Comparison of ENCODE assay signal across 8 cellular contexts in the genomic region with DNA sequence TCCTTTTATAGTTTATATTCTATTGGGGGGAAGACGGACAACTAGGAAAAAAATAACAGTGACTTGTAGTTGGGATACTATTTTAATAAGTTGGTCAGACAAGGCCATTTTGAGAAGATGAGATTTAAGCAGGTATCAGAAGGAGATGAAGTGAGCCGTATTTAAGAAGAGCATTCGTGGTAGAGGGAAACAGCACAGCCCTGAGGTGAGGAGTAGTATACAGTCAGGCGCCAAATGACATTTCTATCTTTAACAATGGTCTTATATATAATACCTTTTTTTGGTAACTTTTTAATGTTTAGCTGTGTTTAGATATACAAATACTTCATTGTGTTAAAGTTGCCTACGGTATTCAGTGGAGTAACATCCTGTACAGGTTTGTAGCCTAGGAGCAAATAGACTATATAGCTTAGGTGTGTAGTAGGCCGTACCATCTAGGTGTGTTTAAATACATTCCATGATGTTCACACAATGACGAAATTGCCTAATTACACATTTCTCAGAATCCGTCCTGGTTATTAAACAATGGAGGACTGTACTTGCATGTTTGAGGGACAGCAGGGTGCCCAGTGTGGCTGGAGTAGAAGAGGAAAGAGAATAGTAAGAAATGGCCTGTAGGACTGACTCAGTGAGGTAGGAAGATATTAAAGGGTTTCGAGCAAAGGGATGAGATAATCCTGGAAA. TPM values are rescaled to one million over a fixed set of nuclear protein-coding genes. Genes with fewer than 3 reads are reported as not detected.
DNase-seq lines count a peak whose midpoint lies in the region; ATAC-seq and TF ChIP-seq lines count a peak whose summit lies in the region.

No MANE protein-coding gene starts in this region.

- H3K36me3 ChIP-seq in Caco-2 (ENCODE audit: control insufficient read depth, insufficient read depth, low read length) (no peaks in the 10 kb centered on the region; the same call in 1 of the 2 replicates), KMS-11 (ENCODE audit: insufficient read depth) (no peaks in the 10 kb centered on the region), ascending aorta (peaks cover 0 to 2% of the 10 kb centered on the region in 2 donors), lower lobe of right lung (peaks cover 8% of the 10 kb centered on the region)

- peak overlapping the region; percentile 93 for H3K4me3 Mint-ChIP-seq in Caco-2 (ENCODE audit: unreplicated experiment)

- BruUV-seq in Caco-2 (replicated peaks; lab: Mats Ljungman, UMichigan) = TSS peak; percentile 55

- CTCF ChIA-PET in Caco-2 (lab: Charles Lee) = interaction anchor here (0.7 kb wide), 1 partner anchor 20 kb away, joined by 3 read pairs; the partner anchor contains the start of gene SEC22C

- no peak overlapping the region; the same call in 1 of the 2 replicates for H3K27ac ChIP-seq in KMS-11
- peak overlapping the region; percentile 95 to 97 for H3K27ac ChIP-seq in ascending aorta
- peak overlapping the region; percentile 94 for H3K27ac ChIP-seq in lower lobe of right lung

- no peaks in the 10 kb centered on the region for H3K9me3 Mint-ChIP-seq in Caco-2 (ENCODE audit: unreplicated experiment)

- no peak overlapping the region for H2AFZ ChIP-seq in KMS-11 (ENCODE audit: low read depth)

- no peaks in the 10 kb centered on the region for H3K27me3 ChIP-seq in Caco-2 (replicated peaks; ENCODE audit: control insufficient read depth, insufficient read depth, low read length)
- H3K27me3 ChIP-seq in KMS-11 (ENCODE audit: insufficient read depth, low read depth) = no peaks in the 10 kb centered on the region
- no peaks in the 10 kb centered on the region for H3K27me3 ChIP-seq in ascending aorta
- H3K27me3 ChIP-seq in lower lobe of right lung (ENCODE audit: low read depth) = no peaks in the 10 kb centered on the region

- no peaks in the 10 kb centered on the region for H4K20me1 ChIP-seq in KMS-11 (ENCODE audit: insufficient read depth)

- H3K36me3 Mint-ChIP-seq in Caco-2 (ENCODE audit: insufficient read depth, unreplicated experiment) = peaks cover 24% of the 10 kb centered on the region

- H3K79me2 ChIP-seq in KMS-11 (ENCODE audit: insufficient read depth, low read depth) = peaks cover 55% of the 10 kb centered on the region

- H3K9ac ChIP-seq in KMS-11 = peak overlapping the region; percentile 74; the same call in 1 of the 2 replicates

- POLR2A ChIA-PET in Caco-2 (lab: Charles Lee) = no interaction called here

- intact Hi-C loops in Caco-2 (cut with micrococcal nuclease; ENCODE audit: unreplicated experiment) = loop anchor here (2.0 to 5.0 kb wide), 2 partner anchors 29 to 50 kb away; partner anchors contain the start of gene ZBTB47
- intact Hi-C loops in ascending aorta (cut with DNase I) = loop anchor here (2.0 to 5.0 kb wide), 2 partner anchors 53 to 145 kb away; no protein-coding TSS in a partner anchor
- intact Hi-C loops in lower lobe of right lung (cut with DNase I) = no loop called here

- H3K9me3 ChIP-seq in Caco-2 (no peaks in the 10 kb centered on the region), ascending aorta (no peaks in the 10 kb centered on the region), lower lobe of right lung (no peaks in the 10 kb centered on the region)

- peaks cover 17% of the 10 kb centered on the region for H3K4me1 Mint-ChIP-seq in Caco-2 (ENCODE audit: low read depth, unreplicated experiment)

- H3K4me1 ChIP-seq in Caco-2 (peaks cover 5% of the 10 kb centered on the region; the same call in 1 of the 2 replicates), KMS-11 (ENCODE audit: low read depth, poor library complexity, severe bottlenecking) (peaks cover 24% of the 10 kb centered on the region), ascending aorta (peaks cover 0 to 11% of the 10 kb centered on the region in 2 donors), lower lobe of right lung (peaks cover 52% of the 10 kb centered on the region)

- peak overlapping the region; percentile 78 for H3K4me2 ChIP-seq in KMS-11

- H3K4me3 ChIP-seq in Caco-2 (ENCODE audit: low read depth, low read length) (peak overlapping the region; percentile 68), KMS-11 (IDR thresholded peaks at IDR 0.05; ENCODE audit: insufficient read depth, low read depth, low read length) (no peak overlapping the region), ascending aorta (peak overlapping the region; percentile 85 to 89), lower lobe of right lung (peak overlapping the region; percentile 76)

- peak overlapping the region; percentile 87 for H3K27ac Mint-ChIP-seq in Caco-2 (ENCODE audit: unreplicated experiment)

- no peaks in the 10 kb centered on the region for H3K27me3 Mint-ChIP-seq in Caco-2 (ENCODE audit: insufficient read depth, unreplicated experiment)

- no peak for DNase-seq in Caco-2
- no peak for DNase-seq in ascending aorta (ENCODE audit: low spot score in 2 of 2)
- no peak for DNase-seq in lower lobe of right lung
- no peak for DNase-seq in LoVo (ENCODE audit: low spot score)
- no peak for DNase-seq in H4 (ENCODE audit: low spot score)
- no peak for DNase-seq in GM19240 (ENCODE audit: insufficient read length, low spot score)

- TF ChIP-seq CTCF in Caco-2 (IDR thresholded peaks at IDR 0.05; ENCODE audit: insufficient read depth in 1 of 2, low read depth in 1 of 2, low read length in 1 of 2, severe bottlenecking in 1 of 2, unreplicated experiment in 1 of 2) (no peak), KMS-11 (conservative IDR thresholded peaks at IDR 0.05; ENCODE audit: low read depth, low read length) (no peak), ascending aorta (IDR thresholded peaks at IDR 0.05) (no peak), lower lobe of right lung (IDR thresholded peaks at IDR 0.05) (no peak)

- ATAC-seq in lower lobe of right lung = no peak
- no peak for ATAC-seq in GM18873 (IDR thresholded peaks at IDR 0.05; ENCODE audit: low FRiP score, unreplicated experiment)

RNA-seq across cellular contexts. Expression of gene NKTR, which starts 1.6 kb away (rescaled TPM):
- total RNA-seq in Caco-2 (2022) (66.6 and 67.9 TPM in 2 replicates), ascending aorta (41.7 TPM), lower lobe of right lung (87.3 TPM)
- total RNA-seq in H4 (2014; rRNA removed; shearing (Covaris generic)) = 3.8 and 6.2 TPM in 2 replicates

RNA-seq across cellular contexts. Expression of gene SS18L2, which starts 11.4 kb away (rescaled TPM):
- total RNA-seq in Caco-2 (2022) (37.3 and 38.7 TPM in 2 replicates), ascending aorta (1.5 TPM), lower lobe of right lung (21.4 TPM)
- 32.2 and 41.9 TPM in 2 replicates for total RNA-seq in H4 (2014; rRNA removed; shearing (Covaris generic))

RNA-seq across cellular contexts. Expression of gene SEC22C, which starts 20.3 kb away (rescaled TPM):
- 33.4 and 36.4 TPM in 2 replicates for total RNA-seq in Caco-2 (2022)
- 28.3 TPM for total RNA-seq in ascending aorta
- 51.3 TPM for total RNA-seq in lower lobe of right lung
- 42.4 and 48.1 TPM in 2 replicates for total RNA-seq in H4 (2014; rRNA removed; shearing (Covaris generic))

RNA-seq across cellular contexts. Expression of gene ZBTB47, which starts 51.5 kb away (rescaled TPM):
- total RNA-seq in Caco-2 (2022) (4.8 and 5.2 TPM in 2 replicates), ascending aorta (69.3 TPM), lower lobe of right lung (20.0 TPM)
- total RNA-seq in H4 (2014; rRNA removed; shearing (Covaris generic)) = 1.9 and 3.8 TPM in 2 replicates
